Comparison of ENCODE assay signal across 17 cellular contexts in genomic region chr6:143569035-143569434, GRCh38. TPM values are rescaled to one million over a fixed set of nuclear protein-coding genes. Genes with fewer than 3 reads are reported as not detected.
DNase-seq lines count a peak whose midpoint lies in the region; ATAC-seq, FAIRE-seq and TF ChIP-seq lines count a peak whose summit lies in the region.
"Had no signal": no experiment of that assay in that cellular context is flagged by ENCODE, and none has a peak within 500 bp of the region (broad histone marks: within the 10 kb centered on the region; RNA-seq: fewer than 3 reads in every experiment).

No MANE protein-coding gene starts in this region.

- no peaks in the 10 kb centered on the region; the same call in 1 of the 2 replicates for H3K27me3 Mint-ChIP-seq in HFFc6 (ENCODE audit: insufficient read depth)
- H3K27me3 Mint-ChIP-seq in memory B cell: no peaks in the 10 kb centered on the region
- no peaks in the 10 kb centered on the region for H3K27me3 Mint-ChIP-seq in mesothelial cell of epicardium (ENCODE audit: low read depth)

- no peaks in the 10 kb centered on the region; a peak in 2 of 4 replicates for H3K27me3 ChIP-seq in GM12878 (replicated peaks in 1 of 2; ENCODE audit: control insufficient read depth in 2 of 2, insufficient read depth in 2 of 2, low read length in 1 of 2)
- H3K27me3 ChIP-seq: spleen had no signal

- FAIRE-seq in GM12878 (lab: Jason Lieb, UNC): no peak
- FAIRE-seq: colon had no signal

- no peaks in the 10 kb centered on the region for H3K36me3 ChIP-seq in GM12878 (ENCODE audit: control insufficient read depth in 2 of 2, insufficient read depth in 2 of 2, low read length in 1 of 2)
- H3K36me3 ChIP-seq: lower lobe of right lung, spleen had no signal

- no peak overlapping the region for H3K4me2 ChIP-seq in GM12878 (ENCODE audit: control insufficient read depth, insufficient read depth)

- intact Hi-C loops in GM12878 (cut with micrococcal nuclease; ENCODE audit: unreplicated experiment): no loop called here

- peak; percentile 11 for DNase-seq in NCI-H1105 treated with DMSO at 0.1 percent for 48 hours (lab: John Stamatoyannopoulos, UW)
- no peak for DNase-seq in NCI-H1105 (lab: John Stamatoyannopoulos, UW)
- peak; percentile 16 for DNase-seq in HFFc6
- DNase-seq in GM12878 (ENCODE audit: low read depth, low spot score): no peak
- no peak for DNase-seq in memory B cell (ENCODE audit: low spot score in 2 of 2)
- DNase-seq in mesothelial cell of epicardium (ENCODE audit: low spot score in 2 of 2, unreplicated experiment in 2 of 2): no peak
- no peak for DNase-seq in DMS153 (lab: John Stamatoyannopoulos, UW)
- DNase-seq in NAMALWA (ENCODE audit: low spot score): no peak
- DNase-seq: 8988T, KG1, lower lobe of right lung, NCI-H2171, spleen had no signal

- H2AFZ ChIP-seq in GM12878 (ENCODE audit: control insufficient read depth, low read depth, low read length): no peak overlapping the region

- H3K9me3 Mint-ChIP-seq in HFFc6 (no peaks in the 10 kb centered on the region), memory B cell (no peaks in the 10 kb centered on the region), mesothelial cell of epicardium (no peaks in the 10 kb centered on the region)
- H3K9me3 Mint-ChIP-seq: activated naive CD4-positive, alpha-beta T cell treated with anti-CD3 and anti-CD28 coated beads, Interleukin-2, amount 50 U/mL, for 72 hours had no signal

- no peak overlapping the region for H3K27ac ChIP-seq in GM12878 (ENCODE audit: control insufficient read depth, insufficient read depth)
- H3K27ac ChIP-seq: epithelial cell of prostate, lower lobe of right lung, spleen had no signal

- no peak for TF ChIP-seq RAD21 in GM12878 (IDR thresholded peaks at IDR 0.05; ENCODE audit: insufficient read depth, low read depth, low read length)

- no peak overlapping the region for H3K4me3 ChIP-seq in GM12878
- H3K4me3 ChIP-seq: lower lobe of right lung, spleen had no signal

- ATAC-seq in GM12878: no peak
- ATAC-seq in memory B cell (ENCODE audit: low read depth): no peak
- ATAC-seq: activated naive CD4-positive, alpha-beta T cell treated with anti-CD3 and anti-CD28 coated beads, Interleukin-2, amount 50 U/mL, for 72 hours; lower lobe of right lung; WTC11 had no signal

- TF ChIP-seq EP300 in GM12878 (IDR thresholded peaks at IDR 0.05; ENCODE audit: borderline replicate concordance in 1 of 2, control insufficient read depth in 1 of 2, low read depth in 2 of 2, low read length in 2 of 2): no peak

- TF ChIP-seq POLR2A in GM12878 (IDR thresholded peaks at IDR 0.05; ENCODE audit: low read depth, low read length): no peak

- H3K9me3 ChIP-seq in GM12878 (replicated peaks; ENCODE audit: control insufficient read depth, insufficient read depth, low read length): peaks cover 2% of the 10 kb centered on the region; the same call in 2 of the 3 replicates
- H3K9me3 ChIP-seq: lower lobe of right lung, spleen had no signal

- in situ Hi-C loops in GM12878 (cut with MboI): no loop called here

- no peaks in the 10 kb centered on the region for H3K79me2 ChIP-seq in GM12878 (ENCODE audit: control insufficient read depth, insufficient read depth, low read length)

- no peaks in the 10 kb centered on the region; the same call in 1 of the 2 replicates for H3K4me1 Mint-ChIP-seq in HFFc6 (ENCODE audit: low read depth)
- peaks cover 6% of the 10 kb centered on the region for H3K4me1 Mint-ChIP-seq in memory B cell
- no peaks in the 10 kb centered on the region for H3K4me1 Mint-ChIP-seq in mesothelial cell of epicardium

- SMC1A ChIA-PET in GM12878 (lab: Charles Lee; ENCODE audit: uncharacterized antibody, unreplicated experiment): interaction anchor here (0.6 to 1.8 kb wide), 4 partner anchors 38 to 468 kb away, joined by 3 to 8 read pairs (median 4); no protein-coding TSS in a partner anchor

- CTCF ChIA-PET in GM12878 (lab: Yijun Ruan, JAX): interaction anchor here (1.1 to 4.6 kb wide), 2 partner anchors 56 to 371 kb away, joined by 5 to 44 read pairs; partner anchors contain the start of gene FUCA2

- BruUV-seq in GM12878 (replicated peaks; lab: Mats Ljungman, UMichigan): no TSS peak

- H4K20me1 ChIP-seq in GM12878 (ENCODE audit: control insufficient read depth, insufficient read depth): no peaks in the 10 kb centered on the region

- peaks cover 4% of the 10 kb centered on the region for H3K4me1 ChIP-seq in GM12878 (ENCODE audit: control insufficient read depth, insufficient read depth, low read length)
- H3K4me1 ChIP-seq: lower lobe of right lung had no signal

- TF ChIP-seq CTCF in HFFc6 (IDR thresholded peaks at IDR 0.05): no peak
- TF ChIP-seq CTCF in GM12878 (IDR thresholded peaks at IDR 0.05 in 2 of 3, conservative IDR thresholded peaks at IDR 0.05 in 1 of 3; ENCODE audit: control insufficient read depth in 2 of 3, extremely low read depth in 1 of 3, insufficient read depth in 1 of 3, low read depth in 3 of 3, low read length in 3 of 3): no peak
- TF ChIP-seq CTCF in mesothelial cell of epicardium (IDR thresholded peaks at IDR 0.05; ENCODE audit: unreplicated experiment): no peak

- no peak overlapping the region for H3K9ac ChIP-seq in GM12878 (ENCODE audit: control insufficient read depth, insufficient read depth, low read length)

- RAD21 ChIA-PET in GM12878 (lab: Charles Lee; ENCODE audit: unreplicated experiment): interaction anchor here (0.9 to 1.2 kb wide), 3 partner anchors 56 to 445 kb away, joined by 3 to 5 read pairs (median 3); no protein-coding TSS in a partner anchor

- no peak overlapping the region for H3K4me3 Mint-ChIP-seq in HFFc6
- no peak overlapping the region for H3K4me3 Mint-ChIP-seq in memory B cell
- H3K4me3 Mint-ChIP-seq in mesothelial cell of epicardium: no peak overlapping the region
- H3K4me3 Mint-ChIP-seq: WTC11 had no signal

- H3K27ac Mint-ChIP-seq in HFFc6: no peak overlapping the region
- H3K27ac Mint-ChIP-seq in memory B cell: peak overlapping the region; percentile 55
- H3K27ac Mint-ChIP-seq in mesothelial cell of epicardium: no peak overlapping the region
- H3K27ac Mint-ChIP-seq: activated naive CD4-positive, alpha-beta T cell treated with anti-CD3 and anti-CD28 coated beads, Interleukin-2, amount 50 U/mL, for 72 hours; WTC11 had no signal

- POLR2A ChIA-PET in GM12878 (lab: Charles Lee): no interaction called here

- H3K36me3 Mint-ChIP-seq in HFFc6 (ENCODE audit: low read depth): no peaks in the 10 kb centered on the region
- no peaks in the 10 kb centered on the region for H3K36me3 Mint-ChIP-seq in memory B cell
- no peaks in the 10 kb centered on the region for H3K36me3 Mint-ChIP-seq in mesothelial cell of epicardium
- H3K36me3 Mint-ChIP-seq: activated naive CD4-positive, alpha-beta T cell treated with anti-CD3 and anti-CD28 coated beads, Interleukin-2, amount 50 U/mL, for 72 hours had no signal

- WGBS in GM12878 (ENCODE audit: insufficient coverage, insufficient replicate concordance, low lambda C conversion rate, missing lambda C conversion rate): 92% methylated on average over 4 of the region's 4 CpGs

TF ChIP-seq in GM12878, 131 proteins besides CTCF, POLR2A, EP300 and RAD21 (continues in another document):
- no peak for TF ChIP-seq ZNF592 (IDR thresholded peaks at IDR 0.05)

RNA-seq across cellular contexts. Expression of gene FUCA2, which starts 57.5 kb away (rescaled TPM):
- total RNA-seq in HFFc6 (2021; fragmentation: NEBNext Ultra II Directional; extraction: Animal tissue kit (Norgen Biotek cat#: 25700)): 100 to 1,000 TPM in 4 of 6 experiments, 10 to 100 TPM in 2; 86.4 to 126 (median 121) TPM
- total RNA-seq in GM12878 (2013; cell fraction: nucleolus; rRNA removed): 22.0 and 22.3 TPM in 2 replicates
- total RNA-seq in GM12878 (2014; rRNA removed) (19.5 and 19.7 TPM in 2 replicates), GM12878 (2014; rRNA removed; fragmentation: Illumina TruSeq; extraction: Trizol) (22.2 and 22.3 TPM in 2 replicates), GM12878 (2021) (33.2 and 33.6 TPM in 2 replicates), mesothelial cell of epicardium (48.2 to 53.6 TPM (median 52.3 TPM) in 3 replicates)
- 17.9 TPM for polyA plus RNA-seq in GM12878 (2011; ENCODE audit: low read depth)
- polyA plus RNA-seq in GM12878 (2011; rRNA removed) (19.2 and 23.5 TPM in 2 replicates), GM12878 (2014; fragmentation: Illumina TruSeq; extraction: Trizol) (22.2 and 28.2 TPM in 2 replicates), GM12878 (2014; fragmentation: Nextera tagmentation; extraction: Ambion mirVana) (10 to 100 TPM in 1 of 2 experiments, 1 to 10 TPM in 1; 5.7 to 11.8 TPM), GM12878 (2014; rRNA removed) (20.8 and 21.1 TPM in 2 replicates), GM12878 (2016; fragmentation: Nextera tagmentation; extraction: Ambion mirVana) (10 to 100 TPM; 35.0 to 36.2 TPM)
- polyA plus RNA-seq in GM12878 (2011; cell fraction: cytosol; rRNA removed): 12.1 and 13.8 TPM in 2 replicates
- 11.3 and 12.5 TPM in 2 replicates for polyA plus RNA-seq in GM12878 (2011; cell fraction: nucleus; rRNA removed)
- polyA plus RNA-seq in GM12878 (2012): 17.7 and 18.7 TPM in 2 replicates
- 8.8 and 9.1 TPM in 2 replicates for polyA minus RNA-seq in GM12878 (2011; rRNA and poly(A)+ RNA removed)
- 5.2 and 7.6 TPM in 2 replicates for polyA minus RNA-seq in GM12878 (2011; cell fraction: cytosol; rRNA and poly(A)+ RNA removed)
- 2.8 and 3.7 TPM in 2 replicates for polyA minus RNA-seq in GM12878 (2011; cell fraction: nucleus; rRNA and poly(A)+ RNA removed)

Comparison
In these comparisons a context has a peak if more than half of its experiments do, and no peak if none do; other contexts are left out.
1. DNase-seq: peak in NCI-H1105 treated with DMSO at 0.1 percent for 48 hours (single experiment) and HFFc6 (single experiment); none in NCI-H1105 (single experiment), GM12878 (single experiment), memory B cell (0 of 2), mesothelial cell of epicardium (0 of 2), DMS153 (single experiment) and NAMALWA (single experiment).